ENCODE assay signal across 8 cellular contexts in genomic region chr19:15379083-15379995, GRCh38.
DNase-seq lines count a peak whose midpoint lies in the region; ATAC-seq lines count a peak whose summit lies in the region.

Gene AKAP8, minus strand, starts transcription at chr19:15379787. Its CDS starts 56 bp downstream, at chr19:15379731.

- H3K27ac ChIP-seq in BLaER1 = peak within 1 kb of the TSS; percentile 98
- H3K27ac ChIP-seq in cingulate gyrus (ENCODE audit: low read depth, low read length) = peak within 1 kb of the TSS; percentile 95

- H3K9me3 ChIP-seq in BLaER1 = no peaks in the 10 kb centered on the region

- peaks cover 31% of the 10 kb centered on the region for H3K36me3 ChIP-seq in BLaER1

- peaks cover 34% of the 10 kb centered on the region for H3K4me1 ChIP-seq in BLaER1

- ATAC-seq in GM19328 (IDR thresholded peaks at IDR 0.05; ENCODE audit: unreplicated experiment) (peak; percentile 78), HG03469 (IDR thresholded peaks at IDR 0.05; ENCODE audit: unreplicated experiment) (peak; percentile 68)

- peak within 1 kb of the TSS; percentile 98 for H3K9ac ChIP-seq in BLaER1

- DNase-seq in NCI-H526 (lab: John Stamatoyannopoulos, UW) = peak; percentile 89 to 95
- peak; percentile 98 for DNase-seq in activated CD4-positive, alpha-beta T cell treated with anti-CD3 and anti-CD28 coated beads for 48 hours
- peak; percentile 99 for DNase-seq in kidney tubule cell (ENCODE audit: low spot score)
- DNase-seq in stimulated activated CD4-positive, alpha-beta T cell treated with anti-CD3 and anti-CD28 coated beads, Interleukin-1b, Interleukin-23, amount 100 ng/mL, for 1 hour (ENCODE audit: low read depth in 2 of 2) = peak; percentile 93 to 96

- H3K27me3 ChIP-seq in BLaER1 = no peaks in the 10 kb centered on the region

- H3K4me3 ChIP-seq in BLaER1 = peak within 1 kb of the TSS; percentile 81

- peaks cover 64% of the 10 kb centered on the region for H4K20me1 ChIP-seq in BLaER1

- peak within 1 kb of the TSS; percentile 96 for H3K4me2 ChIP-seq in BLaER1

Comparison
In these comparisons a context has a peak if more than half of its experiments do, and no peak if none do; other contexts are left out.
1. Peak in every context shown above with its lines: DNase-seq, ATAC-seq, H3K4me3 ChIP-seq and H3K27ac ChIP-seq.